1 cellular context compared by ENCODE assay signal in genomic region chr17:48047741-48048320, GRCh38.
TF ChIP-seq lines count a peak whose summit lies in the region.

No MANE protein-coding gene starts in this region.

TF ChIP-seq in GM12878, 131 proteins besides CTCF, POLR2A, EP300 and RAD21 (continued from another document):
- TF ChIP-seq ZBTB33 (IDR thresholded peaks at IDR 0.05) (no peak), ELK1 (IDR thresholded peaks at IDR 0.05; ENCODE audit: low read depth, low read length) (no peak; the same call in 1 of the 2 replicates), HSF1 (IDR thresholded peaks at IDR 0.05; ENCODE audit: low read depth, low read length) (0 out of 2 replicates have a peak, but pooled peaks have one; percentile 5), ZNF687 (IDR thresholded peaks at IDR 0.05) (peak; percentile 86), CHD2 (IDR thresholded peaks at IDR 0.05; ENCODE audit: borderline replicate concordance, low read depth, low read length) (peak; percentile 94; the same call in 1 of the 2 replicates), GATAD2B (conservative IDR thresholded peaks at IDR 0.05; ENCODE audit: low read depth) (peak; percentile 73), MYC (IDR thresholded peaks at IDR 0.05; ENCODE audit: insufficient read depth, insufficient read length, insufficient replicate concordance, low read length, severe bottlenecking) (peak; percentile 91), MLLT1 (IDR thresholded peaks at IDR 0.05) (peak; percentile 98), NFXL1 (IDR thresholded peaks at IDR 0.05; ENCODE audit: borderline replicate concordance) (no peak), GABPA (IDR thresholded peaks at IDR 0.05; ENCODE audit: low read depth) (peak; percentile 88), NR2C2 (IDR thresholded peaks at IDR 0.05; ENCODE audit: borderline replicate concordance, control insufficient read depth, insufficient read length, low read depth) (no peak), ZBTB4 (CRISPR knock-in tag; IDR thresholded peaks at IDR 0.05) (no peak)
